ENCODE assay signal across 17 cellular contexts in the genomic region with DNA sequence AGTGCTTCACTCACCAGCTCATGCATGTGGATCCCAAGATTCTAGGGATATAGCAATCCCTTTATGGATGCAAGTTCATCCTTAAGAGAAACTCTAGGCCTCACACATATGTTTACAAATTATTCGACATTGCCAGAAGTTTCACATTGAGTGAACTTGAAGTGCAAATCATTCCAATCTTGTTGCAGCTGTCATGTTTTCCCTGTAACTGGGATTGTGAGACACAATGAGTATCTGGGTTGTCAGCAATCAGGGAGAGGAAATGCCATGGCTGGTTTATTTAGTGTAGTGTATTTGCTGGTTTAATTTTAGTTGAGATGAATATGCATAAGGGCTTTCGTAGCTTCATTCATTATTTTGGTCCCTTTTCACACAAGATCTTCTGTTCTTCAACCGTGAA.
"Had no signal": no experiment of that assay in that cellular context is flagged by ENCODE, and none has a peak within 500 bp of the region (broad histone marks: within the 10 kb centered on the region; RNA-seq: fewer than 3 reads in every experiment).

No MANE protein-coding gene starts in this region.

- H3K4me1 ChIP-seq: right atrium auricular region had no signal

- H3K27me3 ChIP-seq: hepatocyte, neural progenitor cell, ovary, right atrium auricular region had no signal

- H3K4me3 ChIP-seq: coronary artery, hepatocyte, neural progenitor cell, ovary, right atrium auricular region, smooth muscle cell had no signal

- H3K36me3 ChIP-seq: neural progenitor cell, ovary, right atrium auricular region had no signal

- H3K9me3 ChIP-seq: ovary, right atrium auricular region had no signal

- H2AFZ ChIP-seq: hepatocyte, neural progenitor cell had no signal

- ATAC-seq: left cardiac atrium; naive thymus-derived CD8-positive, alpha-beta T cell had no signal

- H3K79me2 ChIP-seq: hepatocyte had no signal

- H3K4me2 ChIP-seq: hepatocyte, neural progenitor cell, smooth muscle cell had no signal

- DNase-seq: effector CD4-positive, alpha-beta T cell; endodermal cell; erythroblast; foreskin melanocyte; kidney; left cardiac atrium; mesendoderm; naive thymus-derived CD8-positive, alpha-beta T cell; nucleus accumbens; ovary; stimulated activated CD4-positive, alpha-beta T cell treated with anti-CD3 and anti-CD28 coated beads, Interleukin-2, amount 100 ng/mL, for 48 hours; stimulated activated naive CD4-positive, alpha-beta T cell treated with Interleukin-2 at 50 U/mL for 16 hours had no signal

- H3K9ac ChIP-seq: neural progenitor cell had no signal

- H3K27ac ChIP-seq: coronary artery, hepatocyte, neural progenitor cell, ovary, right atrium auricular region had no signal
